In genomic region chr11:82900277-82901164, GRCh38 we compare ENCODE assay signal across 1 cellular context.
TF ChIP-seq lines count a peak whose summit lies in the region.

Gene PRCP (minus strand): TSS chr11:82900430. CDS start chr11:82900402, 28 bp downstream.

TF ChIP-seq in HepG2, 621 proteins besides CTCF, POLR2A, EP300 and RAD21 (continued from another document and continues in another):
- TF ChIP-seq ZNF230 (CRISPR knock-in tag; IDR thresholded peaks at IDR 0.05): peak; percentile 62; the same call in 1 of the 2 replicates
- peak; percentile 71; the same call in 1 of the 2 replicates for TF ChIP-seq HIVEP1 (CRISPR knock-in tag; IDR thresholded peaks at IDR 0.05)
- TF ChIP-seq HNF4A (CRISPR knock-in tag; IDR thresholded peaks at IDR 0.05): peak; percentile 70
- 0 out of 2 replicates have a peak, but pooled peaks have one; percentile 44 for TF ChIP-seq THYN1 (CRISPR knock-in tag; IDR thresholded peaks at IDR 0.05; ENCODE audit: borderline replicate concordance, low read depth)
- TF ChIP-seq KMT2A (CRISPR knock-in tag; IDR thresholded peaks at IDR 0.05): peak; percentile 78; the same call in 1 of the 2 replicates
- peak; percentile 47; the same call in 1 of the 2 replicates for TF ChIP-seq GATAD1 (CRISPR knock-in tag; IDR thresholded peaks at IDR 0.05)
- no peak for TF ChIP-seq PHF5A (CRISPR knock-in tag; IDR thresholded peaks at IDR 0.05; ENCODE audit: low read depth, unreplicated experiment)
- TF ChIP-seq RAD51 (IDR thresholded peaks at IDR 0.05; ENCODE audit: borderline replicate concordance): no peak
- TF ChIP-seq SNAPC2 (CRISPR knock-in tag; IDR thresholded peaks at IDR 0.05): peak; percentile 76
- no peak for TF ChIP-seq ZNF564 (CRISPR knock-in tag; IDR thresholded peaks at IDR 0.05)
- no peak for TF ChIP-seq ZNF549 (CRISPR knock-in tag; IDR thresholded peaks at IDR 0.05)
- peak; percentile 53; the same call in 1 of the 2 replicates for TF ChIP-seq DMAP1 (CRISPR knock-in tag; IDR thresholded peaks at IDR 0.05)
- no peak for TF ChIP-seq SKI (IDR thresholded peaks at IDR 0.05; ENCODE audit: partially characterized antibody)
- TF ChIP-seq THAP7 (CRISPR knock-in tag; IDR thresholded peaks at IDR 0.05): no peak
- TF ChIP-seq FUBP1 (CRISPR knock-in tag; IDR thresholded peaks at IDR 0.05; ENCODE audit: borderline replicate concordance): no peak
- peak; percentile 19; the same call in 1 of the 2 replicates for TF ChIP-seq CBFB (CRISPR knock-in tag; IDR thresholded peaks at IDR 0.05)
- 0 out of 2 replicates have a peak, but pooled peaks have one; percentile 39 for TF ChIP-seq CHD4 (IDR thresholded peaks at IDR 0.05; ENCODE audit: borderline replicate concordance, low read length)
- TF ChIP-seq ZNF7 (CRISPR knock-in tag; IDR thresholded peaks at IDR 0.05): no peak
- no peak for TF ChIP-seq NONO (IDR thresholded peaks at IDR 0.05)
- TF ChIP-seq NONO (CRISPR knock-in tag; conservative IDR thresholded peaks at IDR 0.05): no peak; the same call in 1 of the 2 replicates
- TF ChIP-seq FIP1L1 (IDR thresholded peaks at IDR 0.05; ENCODE audit: borderline replicate concordance, insufficient read depth, low read depth, low read length): no peak
- TF ChIP-seq BRD4 (CRISPR knock-in tag; IDR thresholded peaks at IDR 0.05): 0 out of 2 replicates have a peak, but pooled peaks have one; percentile 18
- TF ChIP-seq ZMAT5 (CRISPR knock-in tag; IDR thresholded peaks at IDR 0.05; ENCODE audit: borderline replicate concordance, low read depth): no peak
- TF ChIP-seq BCLAF1 (IDR thresholded peaks at IDR 0.05): no peak
- TF ChIP-seq TFDP1 (CRISPR knock-in tag; IDR thresholded peaks at IDR 0.05; ENCODE audit: borderline replicate concordance): 0 out of 2 replicates have a peak, but pooled peaks have one; percentile 17
- TF ChIP-seq MXI1 (IDR thresholded peaks at IDR 0.05; ENCODE audit: borderline replicate concordance, low read depth, low read length): peak; percentile 42; the same call in 1 of the 3 replicates
- TF ChIP-seq ZNF781 (CRISPR knock-in tag; IDR thresholded peaks at IDR 0.05; ENCODE audit: borderline replicate concordance, not compliant biosample characterization): peak; percentile 61
- 0 out of 2 replicates have a peak, but pooled peaks have one; percentile 26 for TF ChIP-seq ZNF580 (CRISPR knock-in tag; IDR thresholded peaks at IDR 0.05; ENCODE audit: borderline replicate concordance, low read depth)
- TF ChIP-seq KDM5B (CRISPR knock-in tag; IDR thresholded peaks at IDR 0.05; ENCODE audit: borderline replicate concordance): peak; percentile 68; the same call in 1 of the 2 replicates
- TF ChIP-seq WIZ (CRISPR knock-in tag; IDR thresholded peaks at IDR 0.05): 0 out of 2 replicates have a peak, but pooled peaks have one; percentile 20
- TF ChIP-seq SIN3A (IDR thresholded peaks at IDR 0.05; ENCODE audit: borderline replicate concordance, low read depth, low read length): 0 out of 2 replicates have a peak, but pooled peaks have one; percentile 14
- TF ChIP-seq NFYB (CRISPR knock-in tag; IDR thresholded peaks at IDR 0.05): no peak
- TF ChIP-seq ZNF761 (CRISPR knock-in tag; conservative IDR thresholded peaks at IDR 0.05): peak; percentile 57; the same call in 1 of the 2 replicates
- TF ChIP-seq ZNF510 (CRISPR knock-in tag; IDR thresholded peaks at IDR 0.05; ENCODE audit: low read depth): peak; percentile 34; the same call in 1 of the 2 replicates
- no peak for TF ChIP-seq EHMT2 (IDR thresholded peaks at IDR 0.05; ENCODE audit: borderline replicate concordance, low read depth, low read length)
- TF ChIP-seq DMTF1 (CRISPR knock-in tag; IDR thresholded peaks at IDR 0.05): no peak
- TF ChIP-seq FOXK2 (IDR thresholded peaks at IDR 0.05): 0 out of 2 replicates have a peak, but pooled peaks have one; percentile 34
- 0 out of 2 replicates have a peak, but pooled peaks have one; percentile 16 for TF ChIP-seq RNF2 (conservative IDR thresholded peaks at IDR 0.05; ENCODE audit: low read depth)
- TF ChIP-seq ZSCAN31 (CRISPR knock-in tag; IDR thresholded peaks at IDR 0.05; ENCODE audit: low read depth): peak; percentile 57; the same call in 1 of the 2 replicates
- TF ChIP-seq GTF2F1 (IDR thresholded peaks at IDR 0.05; ENCODE audit: low read length): no peak
- TF ChIP-seq ZNF414 (CRISPR knock-in tag; IDR thresholded peaks at IDR 0.05): peak; percentile 47; the same call in 1 of the 2 replicates
- TF ChIP-seq ZNF318 (CRISPR knock-in tag; IDR thresholded peaks at IDR 0.05): peak; percentile 45; the same call in 1 of the 2 replicates
- TF ChIP-seq MED1 (CRISPR knock-in tag; IDR thresholded peaks at IDR 0.05): peak; percentile 30; the same call in 1 of the 2 replicates
- peak; percentile 79 for TF ChIP-seq TBX2 (CRISPR knock-in tag; IDR thresholded peaks at IDR 0.05; ENCODE audit: borderline replicate concordance)
- TF ChIP-seq ZNF782 (CRISPR knock-in tag; IDR thresholded peaks at IDR 0.05; ENCODE audit: borderline replicate concordance): no peak; the same call in 1 of the 2 replicates
